In genomic region chr9:108831496-108832178, GRCh38 we compare ENCODE assay signal across 1 cellular context.
TF ChIP-seq lines count a peak whose summit lies in the region.

No MANE protein-coding gene starts in this region.

TF ChIP-seq in HEK293, 187 proteins besides CTCF, POLR2A, EP300 and RAD21:
- TF ChIP-seq, protein P1, sequence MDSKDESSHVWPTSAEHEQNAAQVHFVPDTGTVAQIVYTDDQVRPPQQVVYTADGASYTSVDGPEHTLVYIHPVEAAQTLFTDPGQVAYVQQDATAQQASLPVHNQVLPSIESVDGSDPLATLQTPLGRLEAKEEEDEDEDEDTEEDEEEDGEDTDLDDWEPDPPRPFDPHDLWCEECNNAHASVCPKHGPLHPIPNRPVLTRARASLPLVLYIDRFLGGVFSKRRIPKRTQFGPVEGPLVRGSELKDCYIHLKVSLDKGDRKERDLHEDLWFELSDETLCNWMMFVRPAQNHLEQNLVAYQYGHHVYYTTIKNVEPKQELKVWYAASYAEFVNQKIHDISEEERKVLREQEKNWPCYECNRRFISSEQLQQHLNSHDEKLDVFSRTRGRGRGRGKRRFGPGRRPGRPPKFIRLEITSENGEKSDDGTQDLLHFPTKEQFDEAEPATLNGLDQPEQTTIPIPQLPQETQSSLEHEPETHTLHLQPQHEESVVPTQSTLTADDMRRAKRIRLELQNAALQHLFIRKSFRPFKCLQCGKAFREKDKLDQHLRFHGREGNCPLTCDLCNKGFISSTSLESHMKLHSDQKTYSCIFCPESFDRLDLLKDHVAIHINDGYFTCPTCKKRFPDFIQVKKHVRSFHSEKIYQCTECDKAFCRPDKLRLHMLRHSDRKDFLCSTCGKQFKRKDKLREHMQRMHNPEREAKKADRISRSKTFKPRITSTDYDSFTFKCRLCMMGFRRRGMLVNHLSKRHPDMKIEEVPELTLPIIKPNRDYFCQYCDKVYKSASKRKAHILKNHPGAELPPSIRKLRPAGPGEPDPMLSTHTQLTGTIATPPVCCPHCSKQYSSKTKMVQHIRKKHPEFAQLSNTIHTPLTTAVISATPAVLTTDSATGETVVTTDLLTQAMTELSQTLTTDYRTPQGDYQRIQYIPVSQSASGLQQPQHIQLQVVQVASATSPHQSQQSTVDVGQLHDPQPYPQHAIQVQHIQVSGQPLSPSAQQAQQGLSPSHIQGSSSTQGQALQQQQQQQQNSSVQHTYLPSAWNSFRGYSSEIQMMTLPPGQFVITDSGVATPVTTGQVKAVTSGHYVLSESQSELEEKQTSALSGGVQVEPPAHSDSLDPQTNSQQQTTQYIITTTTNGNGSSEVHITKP (tag by site-specific recombination; IDR thresholded peaks at IDR 0.05), result peak; percentile 36; the same call in 1 of the 2 replicates
- TF ChIP-seq ZNF221 (tag by site-specific recombination; IDR thresholded peaks at IDR 0.05; ENCODE audit: borderline replicate concordance), result no peak
